Comparison of ENCODE assay signal across 13 cellular contexts in genomic region chr19:48443262-48443661, GRCh38. TPM values are rescaled to one million over a fixed set of nuclear protein-coding genes. Genes with fewer than 3 reads are reported as not detected.
DNase-seq lines count a peak whose midpoint lies in the region; ATAC-seq and TF ChIP-seq lines count a peak whose summit lies in the region.
"Had no signal": no experiment of that assay in that cellular context is flagged by ENCODE, and none has a peak within 500 bp of the region (broad histone marks: within the 10 kb centered on the region; RNA-seq: fewer than 3 reads in every experiment).

No MANE protein-coding gene starts in this region.

- H3K9me3 ChIP-seq in IMR-90 (ENCODE audit: control insufficient read depth, insufficient read depth, low read length) (no peaks in the 10 kb centered on the region), esophagus muscularis mucosa (no peaks in the 10 kb centered on the region), thymus (ENCODE audit: control insufficient read depth) (peaks cover 1% of the 10 kb centered on the region)
- H3K9me3 ChIP-seq: MG63 had no signal

- H3K4me3 Mint-ChIP-seq in activated T-cell treated with anti-CD3 and anti-CD28 coated beads, Interleukin-2, amount 50 U/mL, for 72 hours, result no peak overlapping the region
- H3K4me3 Mint-ChIP-seq in activated T-cell treated with anti-CD3 and anti-CD28 coated beads, Interleukin-2, amount 50 U/mL, for 24 hours, result no peak overlapping the region
- H3K4me3 Mint-ChIP-seq: T-helper 2 cell treated with Interferon-gamma antibody and Interleukin-4, amounts not matched to agents 5 μg/mL and 100 μg/mL, for 36 hours had no signal

- no peaks in the 10 kb centered on the region for H3K9me3 Mint-ChIP-seq in activated T-cell treated with anti-CD3 and anti-CD28 coated beads, Interleukin-2, amount 50 U/mL, for 72 hours
- H3K9me3 Mint-ChIP-seq in activated T-cell treated with anti-CD3 and anti-CD28 coated beads, Interleukin-2, amount 50 U/mL, for 24 hours, result no peaks in the 10 kb centered on the region
- H3K9me3 Mint-ChIP-seq: T-helper 2 cell treated with Interferon-gamma antibody and Interleukin-4, amounts not matched to agents 5 μg/mL and 100 μg/mL, for 36 hours had no signal

- peaks cover 8 to 11% of the 10 kb centered on the region in 2 donors for H3K36me3 Mint-ChIP-seq in activated T-cell treated with anti-CD3 and anti-CD28 coated beads, Interleukin-2, amount 50 U/mL, for 72 hours (ENCODE audit: insufficient read depth in 2 of 2)
- peaks cover 28% of the 10 kb centered on the region for H3K36me3 Mint-ChIP-seq in activated T-cell treated with anti-CD3 and anti-CD28 coated beads, Interleukin-2, amount 50 U/mL, for 24 hours (ENCODE audit: low read depth)

- TF ChIP-seq POLR2A in IMR-90 (IDR thresholded peaks at IDR 0.05; ENCODE audit: low read depth, low read length), result no peak
- TF ChIP-seq POLR2A in esophagus muscularis mucosa (IDR thresholded peaks at IDR 0.05; ENCODE audit: low read depth), result no peak

- in situ Hi-C loops in IMR-90 (cut with MboI; ENCODE audit: low sequenced_read_pairs), result no loop called here

- no peak overlapping the region for H4K5ac ChIP-seq in IMR-90 (ENCODE audit: low read depth, low read length)

- WGBS in IMR-90 (ENCODE audit: extremely low coverage in 2 of 2, insufficient read length in 1 of 2), 2 experiments, result 16% methylated on average over 5 of the region's 60 CpGs; no CpG with 5 or more reads in 1 of the 2 experiments
- no CpG with 5 or more reads among the region's 60 CpGs for WGBS in esophagus muscularis mucosa
- 4% methylated on average over 60 of the region's 60 CpGs for WGBS in thymus

- H3K4me2 ChIP-seq in IMR-90 (ENCODE audit: low read depth, low read length), result no peak overlapping the region

- no peaks in the 10 kb centered on the region for H4K20me1 ChIP-seq in IMR-90 (ENCODE audit: insufficient read depth, low read length)

- no peak for TF ChIP-seq RAD21 in IMR-90 (IDR thresholded peaks at IDR 0.05; ENCODE audit: low read length)

- H3K36me3 ChIP-seq in IMR-90 (ENCODE audit: control insufficient read depth, insufficient read depth, low read length) (peaks cover 2% of the 10 kb centered on the region; the same call in 1 of the 2 replicates), esophagus muscularis mucosa (peaks cover 5 to 19% (median 12%) of the 10 kb centered on the region in 4 donors), thymus (ENCODE audit: control insufficient read depth, insufficient read depth) (peaks cover 5% of the 10 kb centered on the region)

- no peak overlapping the region for H4K8ac ChIP-seq in IMR-90 (ENCODE audit: low read depth in 2 of 2, low read length in 2 of 2)

- BruUV-seq in IMR-90 (replicated peaks; lab: Mats Ljungman, UMichigan), result no TSS peak

- H3K4me1 Mint-ChIP-seq in activated T-cell treated with anti-CD3 and anti-CD28 coated beads, Interleukin-2, amount 50 U/mL, for 72 hours (ENCODE audit: low read depth), result peaks cover 41% of the 10 kb centered on the region
- H3K4me1 Mint-ChIP-seq in activated T-cell treated with anti-CD3 and anti-CD28 coated beads, Interleukin-2, amount 50 U/mL, for 24 hours (ENCODE audit: low read depth), result peaks cover 29% of the 10 kb centered on the region

- no peak for TF ChIP-seq EP300 in esophagus muscularis mucosa (IDR thresholded peaks at IDR 0.05)

- no peak for TF ChIP-seq CTCF in IMR-90 (conservative IDR thresholded peaks at IDR 0.05; ENCODE audit: low read depth, low read length)
- no peak for TF ChIP-seq CTCF in esophagus muscularis mucosa (IDR thresholded peaks at IDR 0.05)

- H3K27ac ChIP-seq in IMR-90 (ENCODE audit: insufficient read depth, low read length), result no peak overlapping the region
- no peak overlapping the region for H3K27ac ChIP-seq in esophagus muscularis mucosa (replicated peaks in 1 of 4)
- H3K27ac ChIP-seq in thymus (ENCODE audit: low read depth), result no peak overlapping the region

- H3K18ac ChIP-seq in IMR-90 (ENCODE audit: low read depth, low read length), result no peak overlapping the region

- H2BK20ac ChIP-seq in IMR-90 (ENCODE audit: low read depth, low read length), result no peak overlapping the region

- no peak overlapping the region for H3K27ac Mint-ChIP-seq in activated T-cell treated with anti-CD3 and anti-CD28 coated beads, Interleukin-2, amount 50 U/mL, for 72 hours
- no peak overlapping the region for H3K27ac Mint-ChIP-seq in activated T-cell treated with anti-CD3 and anti-CD28 coated beads, Interleukin-2, amount 50 U/mL, for 24 hours
- H3K27ac Mint-ChIP-seq: CD8-positive, alpha-beta memory T cell; T-helper 2 cell treated with Interferon-gamma antibody and Interleukin-4, amounts not matched to agents 5 μg/mL and 100 μg/mL, for 36 hours had no signal

- H2BK5ac ChIP-seq in IMR-90 (ENCODE audit: low read depth, low read length, poor library complexity, severe bottlenecking), result no peak overlapping the region

- H3K79me1 ChIP-seq in IMR-90 (ENCODE audit: low read depth in 1 of 2, low read length in 2 of 2), result peaks cover 7 to 18% of the 10 kb centered on the region in 2 experiments

- peaks cover 4% of the 10 kb centered on the region for H3K9me1 ChIP-seq in IMR-90 (ENCODE audit: insufficient read depth, low read length)

- POLR2A ChIA-PET in IMR-90 (lab: Charles Lee; ENCODE audit: unreplicated experiment), result no interaction called here

- H3K4me3 ChIP-seq in IMR-90 (ENCODE audit: insufficient read depth, low read depth, low read length) (peak overlapping the region; percentile 5; the same call in 1 of the 2 replicates), esophagus muscularis mucosa (peak overlapping the region; percentile 85 to 96 (median 89)), thymus (ENCODE audit: low read length) (peak overlapping the region; percentile 24)
- H3K4me3 ChIP-seq: MG63 had no signal

- H2AK5ac ChIP-seq in IMR-90 (ENCODE audit: low read depth, low read length), result no peak overlapping the region

- H3K27me3 ChIP-seq in IMR-90 (ENCODE audit: control insufficient read depth, insufficient read depth, low read length) (peaks cover 19% of the 10 kb centered on the region), esophagus muscularis mucosa (peaks cover 4 to 59% (median 24%) of the 10 kb centered on the region in 4 donors), thymus (ENCODE audit: control insufficient read depth, insufficient read depth) (peaks cover 40% of the 10 kb centered on the region)
- H3K27me3 ChIP-seq: MG63 had no signal

- dilution Hi-C loops in IMR-90 (cut with HindIII; ENCODE audit: low sequenced_read_pairs, unreplicated experiment), result no loop called here

- intact Hi-C loops in IMR-90 (cut with micrococcal nuclease), result no loop called here
- intact Hi-C loops in esophagus muscularis mucosa (cut with DNase I), result no loop called here

- H3K23ac ChIP-seq in IMR-90 (ENCODE audit: low read depth, low read length), result no peak overlapping the region

- H2AK9ac ChIP-seq in IMR-90 (replicated peaks; ENCODE audit: low read depth, low read length, poor library complexity), result no peak overlapping the region

- no peak overlapping the region for H2BK15ac ChIP-seq in IMR-90 (ENCODE audit: low read depth, low read length)

- ATAC-seq in activated T-cell treated with anti-CD3 and anti-CD28 coated beads, Interleukin-2, amount 50 U/mL, for 72 hours (replicated peaks in 1 of 2), result no peak
- no peak for ATAC-seq in IMR-90 (ENCODE audit: low read depth)
- no peak for ATAC-seq in esophagus mucosa
- ATAC-seq in HG02870 (IDR thresholded peaks at IDR 0.05; ENCODE audit: unreplicated experiment), result no peak
- ATAC-seq: PC-3 had no signal

- no peak overlapping the region for H3K14ac ChIP-seq in IMR-90 (replicated peaks; ENCODE audit: low read depth, low read length)

- H3K56ac ChIP-seq in IMR-90 (ENCODE audit: extremely low read depth, insufficient read depth, low read length), result no peak overlapping the region

- CTCF ChIA-PET in IMR-90 (lab: Yijun Ruan, JAX), result no interaction called here

- peak; percentile 23 to 29 for DNase-seq in activated T-cell treated with anti-CD3 and anti-CD28 coated beads, Interleukin-2, amount 50 U/mL, for 72 hours
- DNase-seq in activated T-cell treated with anti-CD3 and anti-CD28 coated beads, Interleukin-2, amount 50 U/mL, for 24 hours, result no peak
- DNase-seq in IMR-90, result no peak
- DNase-seq in esophagus muscularis mucosa (ENCODE audit: extremely low spot score), result no peak
- no peak for DNase-seq in H4 (ENCODE audit: low spot score)
- DNase-seq: MG63; PC-3; stimulated activated CD4-positive, alpha-beta T cell treated with anti-CD3 and anti-CD28 coated beads, Interleukin-4, amount 100 ng/mL, for 24 hours had no signal

- H3K27me3 Mint-ChIP-seq in activated T-cell treated with anti-CD3 and anti-CD28 coated beads, Interleukin-2, amount 50 U/mL, for 72 hours (ENCODE audit: low read depth), result peaks cover 27% of the 10 kb centered on the region
- peaks cover 27% of the 10 kb centered on the region for H3K27me3 Mint-ChIP-seq in activated T-cell treated with anti-CD3 and anti-CD28 coated beads, Interleukin-2, amount 50 U/mL, for 24 hours

- peak overlapping the region; percentile 96 for H2AFZ ChIP-seq in IMR-90 (replicated peaks; ENCODE audit: low read length, poor library complexity)

- H2BK120ac ChIP-seq in IMR-90 (ENCODE audit: low read depth, low read length), result no peak overlapping the region

- peaks cover 8% of the 10 kb centered on the region for H3K4me1 ChIP-seq in IMR-90 (ENCODE audit: control insufficient read depth, insufficient read depth, low read length)
- H3K4me1 ChIP-seq in esophagus muscularis mucosa, result peaks cover 22 to 38% (median 31%) of the 10 kb centered on the region in 4 donors
- peaks cover 9% of the 10 kb centered on the region for H3K4me1 ChIP-seq in thymus (ENCODE audit: control insufficient read depth, insufficient read depth, low read length)

- H3K4ac ChIP-seq in IMR-90 (ENCODE audit: low read depth, low read length), result no peak overlapping the region

- no peak overlapping the region for H3K9ac ChIP-seq in IMR-90 (ENCODE audit: low read depth, low read length)

- H4K91ac ChIP-seq in IMR-90 (ENCODE audit: insufficient read depth, low read depth, low read length), result no peak overlapping the region

RNA-seq across cellular contexts. Expression of gene GRWD1, which starts 2.5 kb away (rescaled TPM):
- total RNA-seq in activated T-cell treated with anti-CD3 and anti-CD28 coated beads, Interleukin-2, amount 50 U/mL, for 72 hours, result 10 to 100 TPM; 27.0 to 38.2 TPM
- 22.0 and 32.5 TPM in 2 replicates for total RNA-seq in IMR-90 (2012; rRNA removed)
- polyA plus RNA-seq in IMR-90 (2012; rRNA removed), result 22.5 and 25.2 TPM in 2 replicates
- polyA plus RNA-seq in IMR-90 (2012; cell fraction: cytosol; rRNA removed), result 20.0 and 42.6 TPM in 2 replicates
- 13.1 and 26.6 TPM in 2 replicates for polyA plus RNA-seq in IMR-90 (2012; cell fraction: nucleus; rRNA removed; ENCODE audit: low replicate concordance)
- 10 to 100 TPM; 19.5 to 42.9 (median 31.7) TPM for total RNA-seq in esophagus muscularis mucosa
- 8.4 TPM for polyA plus RNA-seq in thymus
- total RNA-seq in esophagus mucosa, result 24.6 TPM
- total RNA-seq in H4 (2014; rRNA removed; shearing (Covaris generic)), result 54.8 and 65.5 TPM in 2 replicates

RNA-seq across cellular contexts. Expression of gene KCNJ14, which starts 12.1 kb away (rescaled TPM):
- 1 to 10 TPM; 3.2 to 5.0 TPM for total RNA-seq in activated T-cell treated with anti-CD3 and anti-CD28 coated beads, Interleukin-2, amount 50 U/mL, for 72 hours
- under 0.01 and 0.18 TPM in 2 replicates for total RNA-seq in IMR-90 (2012; rRNA removed)
- 0.34 and 0.39 TPM in 2 replicates for polyA plus RNA-seq in IMR-90 (2012; rRNA removed)
- 0.11 and 0.29 TPM in 2 replicates for polyA plus RNA-seq in IMR-90 (2012; cell fraction: cytosol; rRNA removed)
- 2.0 and 4.1 TPM in 2 replicates for polyA plus RNA-seq in IMR-90 (2012; cell fraction: nucleus; rRNA removed; ENCODE audit: low replicate concordance)
- total RNA-seq in esophagus muscularis mucosa, result under 1 TPM; 0.42 to 0.86 (median 0.51) TPM
- 0.78 TPM for polyA plus RNA-seq in thymus
- total RNA-seq in esophagus mucosa, result 0.76 TPM
- 0.23 and 0.41 TPM in 2 replicates for total RNA-seq in H4 (2014; rRNA removed; shearing (Covaris generic))

RNA-seq across cellular contexts. Expression of gene CYTH2, which starts 25.9 kb away (rescaled TPM):
- total RNA-seq in activated T-cell treated with anti-CD3 and anti-CD28 coated beads, Interleukin-2, amount 50 U/mL, for 72 hours, result 10 to 100 TPM; 59.4 to 68.3 TPM
- 35.8 and 38.3 TPM in 2 replicates for total RNA-seq in IMR-90 (2012; rRNA removed)
- polyA plus RNA-seq in IMR-90 (2012; rRNA removed), result 56.1 and 62.0 TPM in 2 replicates
- polyA plus RNA-seq in IMR-90 (2012; cell fraction: cytosol; rRNA removed), result 49.6 and 59.9 TPM in 2 replicates
- polyA plus RNA-seq in IMR-90 (2012; cell fraction: nucleus; rRNA removed; ENCODE audit: low replicate concordance), result 149 and 158 TPM in 2 replicates
- total RNA-seq in esophagus muscularis mucosa, result 10 to 100 TPM; 40.1 to 50.7 (median 48.4) TPM
- 42.4 TPM for polyA plus RNA-seq in thymus
- total RNA-seq in esophagus mucosa, result 47.2 TPM
- 44.1 and 47.8 TPM in 2 replicates for total RNA-seq in H4 (2014; rRNA removed; shearing (Covaris generic))

RNA-seq across cellular contexts. Expression of gene GRIN2D, which starts 49.8 kb away (rescaled TPM):
- total RNA-seq in activated T-cell treated with anti-CD3 and anti-CD28 coated beads, Interleukin-2, amount 50 U/mL, for 72 hours, result under 1 TPM; 0.39 to 0.46 TPM
- total RNA-seq in IMR-90 (2012; rRNA removed), result under 0.01 TPM in 2 replicates
- 0.23 and 0.24 TPM in 2 replicates for polyA plus RNA-seq in IMR-90 (2012; rRNA removed)
- 0.16 and 0.30 TPM in 2 replicates for polyA plus RNA-seq in IMR-90 (2012; cell fraction: cytosol; rRNA removed)
- 0.30 and 0.69 TPM in 2 replicates for polyA plus RNA-seq in IMR-90 (2012; cell fraction: nucleus; rRNA removed; ENCODE audit: low replicate concordance)
- total RNA-seq in esophagus muscularis mucosa, result under 1 TPM; 0.19 to 0.42 (median 0.37) TPM
- 0.07 TPM for polyA plus RNA-seq in thymus
- total RNA-seq in esophagus mucosa, result 0.04 TPM
- not detected in 2 replicates for total RNA-seq in H4 (2014; rRNA removed; shearing (Covaris generic))

RNA-seq across cellular contexts. Expression of gene KDELR1, which starts 51.9 kb away (rescaled TPM):
- 100 to 1,000 TPM; 101 to 103 TPM for total RNA-seq in activated T-cell treated with anti-CD3 and anti-CD28 coated beads, Interleukin-2, amount 50 U/mL, for 72 hours
- total RNA-seq in IMR-90 (2012; rRNA removed), result 57.8 and 58.8 TPM in 2 replicates
- 171 and 180 TPM in 2 replicates for polyA plus RNA-seq in IMR-90 (2012; rRNA removed)
- polyA plus RNA-seq in IMR-90 (2012; cell fraction: cytosol; rRNA removed), result 156 and 249 TPM in 2 replicates
- 112 and 118 TPM in 2 replicates for polyA plus RNA-seq in IMR-90 (2012; cell fraction: nucleus; rRNA removed; ENCODE audit: low replicate concordance)
- 100 to 1,000 TPM in 1 of 4 donors, 10 to 100 TPM in 3; 55.2 to 105 (median 77.6) TPM for total RNA-seq in esophagus muscularis mucosa
- polyA plus RNA-seq in thymus, result 81.0 TPM
- 86.6 TPM for total RNA-seq in esophagus mucosa
- 127 and 219 TPM in 2 replicates for total RNA-seq in H4 (2014; rRNA removed; shearing (Covaris generic))

Comparison
In these comparisons a context has a peak if more than half of its experiments do, and no peak if none do; other contexts are left out.
1. DNase-seq: peak in activated T-cell treated with anti-CD3 and anti-CD28 coated beads, Interleukin-2, amount 50 U/mL, for 72 hours (2 of 2); none in activated T-cell treated with anti-CD3 and anti-CD28 coated beads, Interleukin-2, amount 50 U/mL, for 24 hours (single experiment), IMR-90 (single experiment), esophagus muscularis mucosa (single experiment) and H4 (single experiment).
2. H3K4me3 ChIP-seq: peak in every context shown above with its lines; median percentile 89 in esophagus muscularis mucosa; 24 in thymus; 5 in IMR-90.